In genomic region chr3:185308126-185308754, GRCh38 we compare ENCODE assay signal across 9 cellular contexts. TPM values are rescaled to one million over a fixed set of nuclear protein-coding genes. Genes with fewer than 3 reads are reported as not detected.
DNase-seq lines count a peak whose midpoint lies in the region; ATAC-seq and TF ChIP-seq lines count a peak whose summit lies in the region.
"Had no signal": no experiment of that assay in that cellular context is flagged by ENCODE, and none has a peak within 500 bp of the region (broad histone marks: within the 10 kb centered on the region; RNA-seq: fewer than 3 reads in every experiment).

No MANE protein-coding gene starts in this region.

- H3K36me3 ChIP-seq in HEK293 (ENCODE audit: control insufficient read depth in 2 of 2, insufficient read depth in 1 of 2, low read length in 2 of 2) = peaks cover 0 to 21% of the 10 kb centered on the region in 2 experiments; a peak in 1 of 3 replicates
- H3K36me3 ChIP-seq in hepatocyte (replicated peaks; ENCODE audit: insufficient read depth, low read depth) = no peaks in the 10 kb centered on the region
- H3K36me3 ChIP-seq in uterus = no peaks in the 10 kb centered on the region

- H3K4me2 ChIP-seq in hepatocyte = no peak overlapping the region

- H3K27ac ChIP-seq in HEK293 (ENCODE audit: extremely low read depth, low read depth, low read length) (no peak overlapping the region), hepatocyte (no peak overlapping the region), uterus (no peak overlapping the region)

- DNase-seq in Daoy (ENCODE audit: low read depth) (peak; percentile 44), NOMO-1 treated with DMSO at 0.1 percent for 48 hours (lab: John Stamatoyannopoulos, UW; ENCODE audit: unreplicated experiment) (peak; percentile 90), hepatocyte (ENCODE audit: low spot score) (peak; percentile 69), uterus (no peak)
- DNase-seq in activated T-cell treated with anti-CD3 and anti-CD28 coated beads, Interleukin-2, amount 50 U/mL, for 72 hours = peak; percentile 56 to 69
- DNase-seq in stimulated activated CD4-positive, alpha-beta T cell treated with anti-CD3 and anti-CD28 coated beads, Interleukin-15, amount 100 ng/mL, for 24 hours = peak; percentile 61

- H3K9me3 ChIP-seq in HEK293 (ENCODE audit: control insufficient read depth, insufficient read depth, low read depth, low read length) = no peaks in the 10 kb centered on the region
- no peaks in the 10 kb centered on the region for H3K9me3 ChIP-seq in hepatocyte (ENCODE audit: low read depth)
- H3K9me3 ChIP-seq in uterus = peaks cover 0 to 11% of the 10 kb centered on the region in 2 donors

- H3K4me1 ChIP-seq in HEK293 (ENCODE audit: control insufficient read depth, insufficient read depth, low read length) (no peaks in the 10 kb centered on the region), hepatocyte (ENCODE audit: insufficient read depth) (no peaks in the 10 kb centered on the region), uterus (no peaks in the 10 kb centered on the region)

- TF ChIP-seq POLR2A in uterus (IDR thresholded peaks at IDR 0.05) = no peak

- TF ChIP-seq CTCF in HEK293 (tag by site-specific recombination; IDR thresholded peaks at IDR 0.05) (no peak), hepatocyte (IDR thresholded peaks at IDR 0.05; ENCODE audit: poor library complexity) (peak; percentile 41), uterus (IDR thresholded peaks at IDR 0.05) (peak in 1 of 4 experiments; percentile 10)

- intact Hi-C loops in uterus (cut with DNase I; ENCODE audit: low total_unique reads) = no loop called here

- CTCF ChIA-PET in HEK293 (lab: Yijun Ruan, JAX) = interaction anchor here (0.7 to 1.7 kb wide), 12 partner anchors 8 to 474 kb away, joined by 3 to 6 read pairs (median 4); no protein-coding TSS in a partner anchor

- POLR2A ChIA-PET in HEK293 (lab: Yijun Ruan, JAX) = no interaction called here

- WGBS in hepatocyte (ENCODE audit: low lambda C conversion rate, missing lambda C conversion rate) = 86% methylated on average over 2 of the region's 2 CpGs

- no peaks in the 10 kb centered on the region for H3K27me3 Mint-ChIP-seq in activated T-cell treated with anti-CD3 and anti-CD28 coated beads, Interleukin-2, amount 50 U/mL, for 72 hours (ENCODE audit: low read depth)
- H3K27me3 Mint-ChIP-seq: activated naive CD8-positive, alpha-beta T cell had no signal

- no peaks in the 10 kb centered on the region for H3K9me2 ChIP-seq in hepatocyte (replicated peaks; ENCODE audit: insufficient read depth)

- peaks cover 6 to 10% of the 10 kb centered on the region in 2 donors for H3K9me3 Mint-ChIP-seq in activated T-cell treated with anti-CD3 and anti-CD28 coated beads, Interleukin-2, amount 50 U/mL, for 72 hours

- peak; percentile 40 to 48 for ATAC-seq in activated T-cell treated with anti-CD3 and anti-CD28 coated beads, Interleukin-2, amount 50 U/mL, for 72 hours (replicated peaks in 1 of 2)
- ATAC-seq in HG02840 (IDR thresholded peaks at IDR 0.05; ENCODE audit: low FRiP score, unreplicated experiment) = no peak

- H3K79me2 ChIP-seq in hepatocyte = no peaks in the 10 kb centered on the region

- no peaks in the 10 kb centered on the region for H4K20me1 ChIP-seq in hepatocyte (ENCODE audit: insufficient read depth, poor library complexity, severe bottlenecking)

- peaks cover 8 to 20% of the 10 kb centered on the region in 2 donors for H3K36me3 Mint-ChIP-seq in activated T-cell treated with anti-CD3 and anti-CD28 coated beads, Interleukin-2, amount 50 U/mL, for 72 hours (ENCODE audit: insufficient read depth in 2 of 2)

- H3K4me3 ChIP-seq in HEK293 (ENCODE audit: low read depth, low read length) (no peak overlapping the region), hepatocyte (no peak overlapping the region), uterus (no peak overlapping the region)

- peak overlapping the region in 1 of 2 donors; percentile 43 for H3K4me3 Mint-ChIP-seq in activated T-cell treated with anti-CD3 and anti-CD28 coated beads, Interleukin-2, amount 50 U/mL, for 72 hours
- H3K4me3 Mint-ChIP-seq: activated naive CD8-positive, alpha-beta T cell had no signal

- no peak overlapping the region for H2AFZ ChIP-seq in hepatocyte

- no peaks in the 10 kb centered on the region for H3K27me3 ChIP-seq in hepatocyte
- H3K27me3 ChIP-seq in uterus = no peaks in the 10 kb centered on the region

- H3K27ac Mint-ChIP-seq in activated T-cell treated with anti-CD3 and anti-CD28 coated beads, Interleukin-2, amount 50 U/mL, for 72 hours = peak overlapping the region; percentile 39
- H3K27ac Mint-ChIP-seq: activated naive CD8-positive, alpha-beta T cell had no signal

- peaks cover 14% of the 10 kb centered on the region for H3K4me1 Mint-ChIP-seq in activated T-cell treated with anti-CD3 and anti-CD28 coated beads, Interleukin-2, amount 50 U/mL, for 72 hours (ENCODE audit: low read depth)

TF ChIP-seq in HEK293, 187 proteins besides CTCF, POLR2A, EP300 and RAD21:
- peak; percentile 49 for TF ChIP-seq ZNF654 (tag by site-specific recombination; IDR thresholded peaks at IDR 0.05; ENCODE audit: low read depth)
- TF ChIP-seq ZNF416 (tag by site-specific recombination; IDR thresholded peaks at IDR 0.05) = no peak

RNA-seq across cellular contexts. Expression of gene EHHADH, which starts 54.4 kb away (rescaled TPM):
- total RNA-seq in Daoy (2014; rRNA removed; shearing (Covaris generic)) = 7.4 and 8.6 TPM in 2 replicates
- 1 to 10 TPM; 5.3 to 6.9 TPM for total RNA-seq in activated T-cell treated with anti-CD3 and anti-CD28 coated beads, Interleukin-2, amount 50 U/mL, for 72 hours
- total RNA-seq in hepatocyte (22.0 and 43.8 TPM in 2 replicates), uterus (1 to 10 TPM; 2.6 to 7.2 (median 3.3) TPM)
- polyA plus RNA-seq in hepatocyte = 9.7 and 14.3 TPM in 2 replicates

RNA-seq across cellular contexts. Expression of gene MAP3K13, which starts 54.7 kb away (rescaled TPM):
- 7.6 and 13.1 TPM in 2 replicates for total RNA-seq in Daoy (2014; rRNA removed; shearing (Covaris generic))
- total RNA-seq in activated T-cell treated with anti-CD3 and anti-CD28 coated beads, Interleukin-2, amount 50 U/mL, for 72 hours = 10 to 100 TPM; 16.9 to 29.3 TPM
- total RNA-seq in hepatocyte = 35.4 and 43.8 TPM in 2 replicates
- polyA plus RNA-seq in hepatocyte = 58.8 and 65.3 TPM in 2 replicates
- 10 to 100 TPM in 3 of 4 donors, 1 to 10 TPM in 1; 8.8 to 47.8 (median 17.2) TPM for total RNA-seq in uterus

Comparison
In these comparisons a context has a peak if more than half of its experiments do, and no peak if none do; other contexts are left out.
1. DNase-seq: peak in Daoy (single experiment), NOMO-1 treated with DMSO at 0.1 percent for 48 hours (single experiment), activated T-cell treated with anti-CD3 and anti-CD28 coated beads, Interleukin-2, amount 50 U/mL, for 72 hours (2 of 2), hepatocyte (single experiment) and stimulated activated CD4-positive, alpha-beta T cell treated with anti-CD3 and anti-CD28 coated beads, Interleukin-15, amount 100 ng/mL, for 24 hours (single experiment); none in uterus (0 of 2).